ENCODE assay signal across 1 cellular context in genomic region chr22:49959782-49960158, GRCh38.
TF ChIP-seq lines count a peak whose summit lies in the region.

No MANE protein-coding gene starts in this region.

TF ChIP-seq in IMR-90, 13 proteins besides CTCF, POLR2A, EP300 and RAD21:
- TF ChIP-seq SMC3 (IDR thresholded peaks at IDR 0.05; ENCODE audit: low read depth, low read length): no peak
